Comparison of ENCODE assay signal across 17 cellular contexts in the genomic region with DNA sequence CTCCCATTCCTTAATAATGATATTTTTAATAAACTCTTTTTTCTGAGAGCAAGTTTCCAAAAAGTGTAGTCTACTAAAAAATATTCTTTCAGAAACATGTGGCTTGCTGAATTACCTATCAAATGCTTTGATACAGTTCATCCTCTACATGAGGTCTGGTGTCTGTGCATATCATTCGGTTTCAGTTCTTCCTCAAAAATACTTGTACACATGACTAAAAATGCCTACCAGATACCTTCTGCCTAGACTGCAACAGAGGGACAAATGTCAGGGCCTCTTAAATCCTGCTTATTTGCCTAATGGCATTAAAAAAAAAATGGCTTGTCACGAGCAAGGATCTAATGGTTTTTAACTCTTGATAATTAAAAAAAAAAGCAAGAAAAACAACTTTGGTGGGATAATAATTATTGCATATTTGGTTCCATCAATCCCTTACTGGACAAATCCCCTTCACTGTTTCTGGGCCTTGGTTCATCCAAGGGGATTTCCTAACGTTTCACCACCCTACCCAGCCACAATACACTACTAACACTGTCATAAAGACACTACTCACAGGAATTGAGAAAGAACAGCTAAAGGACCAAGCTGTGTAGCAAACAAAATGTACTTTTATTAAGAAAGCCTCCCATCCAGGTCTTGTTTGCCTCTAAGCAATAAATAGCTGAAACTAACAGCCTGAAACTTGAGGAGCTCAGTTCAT. TPM values are rescaled to one million over a fixed set of nuclear protein-coding genes. Genes with fewer than 3 reads are reported as not detected.
A peak's percentile ranks its signal among the peaks of the same experiment; 100 is the strongest.
DNase-seq lines count a peak whose midpoint lies in the region; ATAC-seq, FAIRE-seq and TF ChIP-seq lines count a peak whose summit lies in the region.
"Had no signal": no experiment of that assay in that cellular context is flagged by ENCODE, and none has a peak within 500 bp of the region (broad histone marks: within the 10 kb centered on the region; RNA-seq: fewer than 3 reads in every experiment).

No MANE protein-coding gene starts in this region.

- no peaks in the 10 kb centered on the region for H3K79me2 ChIP-seq in KMS-11 (ENCODE audit: insufficient read depth, low read depth)

- peaks cover 53% of the 10 kb centered on the region for H3K4me1 ChIP-seq in KMS-11 (ENCODE audit: low read depth, poor library complexity, severe bottlenecking)

- no peaks in the 10 kb centered on the region for H3K36me3 ChIP-seq in KMS-11 (ENCODE audit: insufficient read depth)

- H3K27ac Mint-ChIP-seq in stimulated activated memory B cell treated with anti-CD40 and anti-IgM and Interleukin-4, amounts not matched to agents 10 μg/mL and 1 μg/mL and 100 μg/mL, for 72 hours: peak overlapping the region; percentile 35

- peak overlapping the region; percentile 92 for H3K27ac ChIP-seq in KMS-11
- H3K27ac ChIP-seq: C4-2B had no signal

- H3K4me2 ChIP-seq in KMS-11: peak overlapping the region; percentile 82

- no peak for TF ChIP-seq CTCF in GM12865 (IDR thresholded peaks at IDR 0.05; ENCODE audit: insufficient read depth, low read depth, low read length, missing control alignments)
- no peak for TF ChIP-seq CTCF in KMS-11 (conservative IDR thresholded peaks at IDR 0.05; ENCODE audit: low read depth, low read length)

- H3K4me3 Mint-ChIP-seq in stimulated activated memory B cell treated with anti-CD40 and anti-IgM and Interleukin-4, amounts not matched to agents 10 μg/mL and 1 μg/mL and 100 μg/mL, for 72 hours: no peak overlapping the region

- H3K27me3 ChIP-seq in KMS-11 (ENCODE audit: insufficient read depth, low read depth): no peaks in the 10 kb centered on the region

- H3K4me1 Mint-ChIP-seq in stimulated activated memory B cell treated with anti-CD40 and anti-IgM and Interleukin-4, amounts not matched to agents 10 μg/mL and 1 μg/mL and 100 μg/mL, for 72 hours: no peaks in the 10 kb centered on the region

- H3K4me3 ChIP-seq in GM12865 (ENCODE audit: low read depth, low read length): no peak overlapping the region
- no peak overlapping the region for H3K4me3 ChIP-seq in KMS-11 (IDR thresholded peaks at IDR 0.05; ENCODE audit: insufficient read depth, low read depth, low read length)

- H3K36me3 Mint-ChIP-seq in stimulated activated memory B cell treated with anti-CD40 and anti-IgM and Interleukin-4, amounts not matched to agents 10 μg/mL and 1 μg/mL and 100 μg/mL, for 72 hours: peaks cover 25% of the 10 kb centered on the region

- no peaks in the 10 kb centered on the region for H3K27me3 Mint-ChIP-seq in stimulated activated memory B cell treated with anti-CD40 and anti-IgM and Interleukin-4, amounts not matched to agents 10 μg/mL and 1 μg/mL and 100 μg/mL, for 72 hours

- peak; percentile 60 for ATAC-seq in stimulated activated memory B cell treated with anti-CD40 and anti-IgM and Interleukin-4, amounts not matched to agents 10 μg/mL and 1 μg/mL and 100 μg/mL, for 72 hours
- ATAC-seq: SK-N-SH treated with all-trans-retinoic acid at 6 μM for 48 hours had no signal

- H2AFZ ChIP-seq in KMS-11 (ENCODE audit: low read depth): peak overlapping the region; percentile 24; the same call in 1 of the 2 replicates

- peak overlapping the region; percentile 54; the same call in 1 of the 2 replicates for H3K9ac ChIP-seq in KMS-11

- DNase-seq in GM12865 (ENCODE audit: low read depth) (peak; percentile 22), GM19239 (ENCODE audit: insufficient read length, low spot score) (no peak), NCI-H1092 (lab: John Stamatoyannopoulos, UW) (no peak), A172 (ENCODE audit: low spot score) (no peak)
- no peak for DNase-seq in activated naive CD4-positive, alpha-beta T cell treated with Interleukin-2 at 50 U/mL for 16 hours
- DNase-seq: H7, NCI-H1417, NCI-H1930, NCI-H2171 treated with DMSO at 0.1 percent for 48 hours, NCI-H510A, SHP77, T-helper 1 cell had no signal

- H3K9me3 Mint-ChIP-seq in stimulated activated memory B cell treated with anti-CD40 and anti-IgM and Interleukin-4, amounts not matched to agents 10 μg/mL and 1 μg/mL and 100 μg/mL, for 72 hours: no peaks in the 10 kb centered on the region

- peak; percentile 57 for FAIRE-seq in GM19239 (lab: Jason Lieb, UNC)
- FAIRE-seq: RCC 7860 had no signal

- no peaks in the 10 kb centered on the region for H4K20me1 ChIP-seq in KMS-11 (ENCODE audit: insufficient read depth)

RNA-seq across cellular contexts. Expression of gene PARP11, which starts 45.7 kb away (rescaled TPM):
- total RNA-seq in A172 (2014; rRNA removed; shearing (Covaris generic)): 1.5 TPM in 2 replicates
